Comparison of ENCODE assay signal across 1 cellular context in genomic region chr11:123052884-123053721, GRCh38.
TF ChIP-seq lines count a peak whose summit lies in the region.

No MANE protein-coding gene starts in this region.

TF ChIP-seq in HepG2, 621 proteins besides CTCF, POLR2A, EP300 and RAD21:
- TF ChIP-seq PRPF4 (IDR thresholded peaks at IDR 0.05; ENCODE audit: low read depth, low read length, poor library complexity, severe bottlenecking) (no peak), PAF1 (CRISPR knock-in tag; IDR thresholded peaks at IDR 0.05) (no peak), RBFOX2 (IDR thresholded peaks at IDR 0.05; ENCODE audit: low read depth, low read length) (0 out of 2 replicates have a peak, but pooled peaks have one; percentile 5), YY1 (IDR thresholded peaks at IDR 0.05; ENCODE audit: insufficient read depth, insufficient replicate concordance, low read depth, low read length) (no peak)
